Comparison of ENCODE assay signal across 12 cellular contexts in genomic region chr2:113895819-113896563, GRCh38. TPM values are rescaled to one million over a fixed set of nuclear protein-coding genes. Genes with fewer than 3 reads are reported as not detected.
DNase-seq lines count a peak whose midpoint lies in the region; ATAC-seq and TF ChIP-seq lines count a peak whose summit lies in the region.
"Had no signal": no experiment of that assay in that cellular context is flagged by ENCODE, and none has a peak within 500 bp of the region (broad histone marks: within the 10 kb centered on the region; RNA-seq: fewer than 3 reads in every experiment).

No MANE protein-coding gene starts in this region.

- no peaks in the 10 kb centered on the region for H3K36me3 ChIP-seq in CD4-positive, alpha-beta memory T cell (ENCODE audit: insufficient read depth, low read length)
- H3K36me3 ChIP-seq in GM23248 (ENCODE audit: low read depth) (no peaks in the 10 kb centered on the region; the same call in 1 of the 2 replicates), mesenchymal stem cell (ENCODE audit: control insufficient read depth in 1 of 2, insufficient read depth in 2 of 2, low read depth in 1 of 2, low read length in 2 of 2) (peaks cover 0 to 19% of the 10 kb centered on the region in 2 experiments), gastrocnemius medialis (no peaks in the 10 kb centered on the region), brain microvascular endothelial cell (replicated peaks) (no peaks in the 10 kb centered on the region), gastroesophageal sphincter (no peaks in the 10 kb centered on the region)
- H3K36me3 ChIP-seq: lower lobe of right lung, uterus had no signal

- no peak overlapping the region for H2BK12ac ChIP-seq in mesenchymal stem cell (ENCODE audit: low read length in 2 of 2)

- peak overlapping the region; percentile 67 to 89 (median 85) for H3K27ac Mint-ChIP-seq in CD4-positive, alpha-beta memory T cell
- peak overlapping the region; percentile 61 for H3K27ac Mint-ChIP-seq in activated T-helper 1 cell treated with anti-CD3 and anti-CD28 coated beads, Interleukin-12 subunit alpha, Interleukin-12 subunit beta, Interleukin-2, Interleukin-4 antibody, amounts not matched to agents 30 ng/mL and 10 ng/mL and 1 ng/mL, durations not matched to agents 14 hours and 24 hours and 36 hours

- peak overlapping the region; percentile 75 to 100 (median 84) for H3K4me3 Mint-ChIP-seq in CD4-positive, alpha-beta memory T cell
- H3K4me3 Mint-ChIP-seq in activated T-helper 1 cell treated with anti-CD3 and anti-CD28 coated beads, Interleukin-12 subunit alpha, Interleukin-12 subunit beta, Interleukin-2, Interleukin-4 antibody, amounts not matched to agents 30 ng/mL and 10 ng/mL and 1 ng/mL, durations not matched to agents 14 hours and 24 hours and 36 hours = peak overlapping the region; percentile 100

- no peak for TF ChIP-seq EP300 in gastroesophageal sphincter (IDR thresholded peaks at IDR 0.05)

- H3K9ac ChIP-seq in GM23248 = no peak overlapping the region
- H3K9ac ChIP-seq in mesenchymal stem cell (ENCODE audit: low read length) = peak overlapping the region; percentile 23

- peaks cover 43% of the 10 kb centered on the region for H4K20me1 ChIP-seq in GM23248 (ENCODE audit: insufficient read depth)

- no peak overlapping the region for H4K91ac ChIP-seq in mesenchymal stem cell (ENCODE audit: low read length)

- 15 to 32% methylated on average over 1 of the region's 1 CpG for WGBS in GM23248 (ENCODE audit: low coverage in 1 of 2, low lambda C conversion rate in 2 of 2, missing lambda C conversion rate in 2 of 2), 2 experiments
- 100% methylated on average over 1 of the region's 1 CpG for WGBS in mesenchymal stem cell
- 46% methylated on average over 1 of the region's 1 CpG; no CpG with 5 or more reads in 1 of the 2 donors for WGBS in gastroesophageal sphincter (ENCODE audit: low coverage in 1 of 2), 2 donors

- no peak overlapping the region for H3K4ac ChIP-seq in mesenchymal stem cell (ENCODE audit: low read depth in 1 of 2, low read length in 2 of 2)

- H2BK15ac ChIP-seq in mesenchymal stem cell (ENCODE audit: low read depth, poor library complexity, severe bottlenecking) = no peak overlapping the region

- peaks cover 82 to 96% (median 88%) of the 10 kb centered on the region in 4 donors for H3K4me1 Mint-ChIP-seq in CD4-positive, alpha-beta memory T cell
- peaks cover 90% of the 10 kb centered on the region for H3K4me1 Mint-ChIP-seq in activated T-helper 1 cell treated with anti-CD3 and anti-CD28 coated beads, Interleukin-12 subunit alpha, Interleukin-12 subunit beta, Interleukin-2, Interleukin-4 antibody, amounts not matched to agents 30 ng/mL and 10 ng/mL and 1 ng/mL, durations not matched to agents 14 hours and 24 hours and 36 hours (ENCODE audit: low read depth)

- in situ Hi-C loops in GM23248 (cut with MboI) = loop anchor here (10.0 kb wide), 1 partner anchor 141 kb away; the partner anchor contains the start of gene SLC35F5
- in situ Hi-C loops in gastrocnemius medialis (cut with MboI; ENCODE audit: low sequenced_read_pairs in 4 of 4) = no loop called here
- in situ Hi-C loops in brain microvascular endothelial cell (cut with HindIII; ENCODE audit: low pct_ligation_motif_present, low sequenced_read_pairs) = no loop called here

- peaks cover 95% of the 10 kb centered on the region for H3K4me1 ChIP-seq in CD4-positive, alpha-beta memory T cell (ENCODE audit: insufficient read depth, low read length)
- H3K4me1 ChIP-seq in GM23248 (ENCODE audit: insufficient read depth) = peaks cover 91% of the 10 kb centered on the region
- peaks cover 7% of the 10 kb centered on the region for H3K4me1 ChIP-seq in mesenchymal stem cell (ENCODE audit: control insufficient read depth, insufficient read depth, low read depth, low read length)
- peaks cover 72 to 94% of the 10 kb centered on the region in 2 donors for H3K4me1 ChIP-seq in gastrocnemius medialis
- H3K4me1 ChIP-seq in gastroesophageal sphincter = peaks cover 33 to 100% (median 36%) of the 10 kb centered on the region in 3 donors

- no peak overlapping the region for H2AK5ac ChIP-seq in mesenchymal stem cell (ENCODE audit: low read length, severe bottlenecking)

- H3K79me2 ChIP-seq in GM23248 (ENCODE audit: insufficient read depth) = peaks cover 99% of the 10 kb centered on the region

- H2AFZ ChIP-seq in GM23248 (no peak overlapping the region), mesenchymal stem cell (ENCODE audit: low read depth, low read length) (no peak overlapping the region)

- intact Hi-C loops in CD4-positive, alpha-beta memory T cell (cut with micrococcal nuclease) = no loop called here
- intact Hi-C loops in activated T-helper 1 cell treated with anti-CD3 and anti-CD28 coated beads, Interleukin-12 subunit alpha, Interleukin-12 subunit beta, Interleukin-2, Interleukin-4 antibody, amounts not matched to agents 30 ng/mL and 10 ng/mL and 1 ng/mL, durations not matched to agents 14 hours and 24 hours and 36 hours (cut with micrococcal nuclease) = loop anchor here (1.0 to 2.0 kb wide), 3 partner anchors 7 to 27 kb away; no protein-coding TSS in a partner anchor
- intact Hi-C loops in gastrocnemius medialis (cut with DNase I; ENCODE audit: low total_unique reads) = no loop called here

- POLR2A ChIA-PET in CD4-positive, alpha-beta memory T cell (lab: Charles Lee; ENCODE audit: partially characterized antibody) = interaction anchor here (1.1 to 3.3 kb wide), 5 partner anchors 9 to 139 kb away, joined by 3 to 18 read pairs (median 4); partner anchors contain the start of gene SLC35F5

- H3K23ac ChIP-seq in mesenchymal stem cell (ENCODE audit: low read length in 2 of 2) = no peak overlapping the region

- H3K4me3 ChIP-seq in CD4-positive, alpha-beta memory T cell (ENCODE audit: low read length in 2 of 2) = peak overlapping the region in 1 of 2 donors; percentile 9
- H3K4me3 ChIP-seq in GM23248 = no peak overlapping the region
- H3K4me3 ChIP-seq in mesenchymal stem cell (ENCODE audit: insufficient read depth in 1 of 2, low read depth in 1 of 2, low read length in 2 of 2) = peak overlapping the region in 1 of 2 experiments; percentile 16
- H3K4me3 ChIP-seq in gastrocnemius medialis = no peak overlapping the region
- H3K4me3 ChIP-seq in brain microvascular endothelial cell (ENCODE audit: low read depth, low read length) = no peak overlapping the region
- no peak overlapping the region for H3K4me3 ChIP-seq in gastroesophageal sphincter
- H3K4me3 ChIP-seq: lower lobe of right lung, uterus had no signal

- no peak overlapping the region for H2BK5ac ChIP-seq in mesenchymal stem cell (ENCODE audit: low read depth, low read length, poor library complexity, severe bottlenecking)

- H3F3A ChIP-seq in GM23248 (ENCODE audit: insufficient read depth) = peaks cover 73% of the 10 kb centered on the region

- no peaks in the 10 kb centered on the region for H3K9me3 Mint-ChIP-seq in CD4-positive, alpha-beta memory T cell
- no peaks in the 10 kb centered on the region for H3K9me3 Mint-ChIP-seq in activated T-helper 1 cell treated with anti-CD3 and anti-CD28 coated beads, Interleukin-12 subunit alpha, Interleukin-12 subunit beta, Interleukin-2, Interleukin-4 antibody, amounts not matched to agents 30 ng/mL and 10 ng/mL and 1 ng/mL, durations not matched to agents 14 hours and 24 hours and 36 hours

- no peak overlapping the region for H3K14ac ChIP-seq in mesenchymal stem cell (ENCODE audit: low read length in 2 of 2)

- H3K9me3 ChIP-seq in CD4-positive, alpha-beta memory T cell (ENCODE audit: control insufficient read depth in 1 of 2, low read length in 2 of 2) = no peaks in the 10 kb centered on the region
- H3K9me3 ChIP-seq in GM23248 (ENCODE audit: low read depth) = no peaks in the 10 kb centered on the region
- no peaks in the 10 kb centered on the region for H3K9me3 ChIP-seq in mesenchymal stem cell (ENCODE audit: control insufficient read depth, low read length)
- no peaks in the 10 kb centered on the region for H3K9me3 ChIP-seq in gastrocnemius medialis
- H3K9me3 ChIP-seq in gastroesophageal sphincter = no peaks in the 10 kb centered on the region
- H3K9me3 ChIP-seq: lower lobe of right lung, uterus had no signal

- no peaks in the 10 kb centered on the region for H3K27me3 ChIP-seq in CD4-positive, alpha-beta memory T cell (ENCODE audit: insufficient read depth, low read length)
- H3K27me3 ChIP-seq in GM23248 (replicated peaks; ENCODE audit: insufficient read depth) (no peaks in the 10 kb centered on the region), mesenchymal stem cell (ENCODE audit: control insufficient read depth in 1 of 2, insufficient read depth in 1 of 2, low read length in 2 of 2) (no peaks in the 10 kb centered on the region), gastrocnemius medialis (no peaks in the 10 kb centered on the region), brain microvascular endothelial cell (replicated peaks) (no peaks in the 10 kb centered on the region), gastroesophageal sphincter (no peaks in the 10 kb centered on the region)
- H3K27me3 ChIP-seq: uterus had no signal

- H3K27me3 Mint-ChIP-seq in CD4-positive, alpha-beta memory T cell = no peaks in the 10 kb centered on the region
- no peaks in the 10 kb centered on the region for H3K27me3 Mint-ChIP-seq in activated T-helper 1 cell treated with anti-CD3 and anti-CD28 coated beads, Interleukin-12 subunit alpha, Interleukin-12 subunit beta, Interleukin-2, Interleukin-4 antibody, amounts not matched to agents 30 ng/mL and 10 ng/mL and 1 ng/mL, durations not matched to agents 14 hours and 24 hours and 36 hours (ENCODE audit: insufficient read depth)

- H3K9me2 ChIP-seq in GM23248 (ENCODE audit: insufficient read depth) = no peaks in the 10 kb centered on the region

- TF ChIP-seq POLR2A in gastrocnemius medialis (IDR thresholded peaks at IDR 0.05) = no peak
- TF ChIP-seq POLR2A in gastroesophageal sphincter (IDR thresholded peaks at IDR 0.05) = no peak

- CTCF ChIA-PET in CD4-positive, alpha-beta memory T cell (lab: Charles Lee; ENCODE audit: partially characterized antibody) = interaction anchor here (1.2 to 1.4 kb wide), 2 partner anchors 17 to 69 kb away, joined by 5 read pairs; no protein-coding TSS in a partner anchor

- H3K4me2 ChIP-seq in GM23248 (ENCODE audit: unreplicated experiment) = peak overlapping the region; percentile 98
- H3K4me2 ChIP-seq in mesenchymal stem cell (ENCODE audit: low read length, poor library complexity, severe bottlenecking) = no peak overlapping the region

- peak overlapping the region; percentile 17 for H3K27ac ChIP-seq in CD4-positive, alpha-beta memory T cell (ENCODE audit: low read depth, low read length)
- peak overlapping the region; percentile 77; the same call in 1 of the 2 replicates for H3K27ac ChIP-seq in GM23248
- no peak overlapping the region for H3K27ac ChIP-seq in mesenchymal stem cell (ENCODE audit: low read length, poor library complexity, severe bottlenecking)
- H3K27ac ChIP-seq in gastrocnemius medialis = peak overlapping the region in 1 of 4 donors; percentile 99
- no peak overlapping the region for H3K27ac ChIP-seq in brain microvascular endothelial cell
- H3K27ac ChIP-seq in gastroesophageal sphincter = peak overlapping the region in 1 of 4 donors; percentile 38
- H3K27ac ChIP-seq: lower lobe of right lung, uterus had no signal

- TF ChIP-seq CTCF in gastrocnemius medialis (IDR thresholded peaks at IDR 0.05 in 4 of 5, conservative IDR thresholded peaks at IDR 0.05 in 1 of 5) = no peak
- TF ChIP-seq CTCF in brain microvascular endothelial cell (IDR thresholded peaks at IDR 0.05; ENCODE audit: low read depth, low read length, missing control alignments) = no peak
- TF ChIP-seq CTCF in gastroesophageal sphincter (IDR thresholded peaks at IDR 0.05) = no peak

- ATAC-seq in gastrocnemius medialis (no peak), GM18909 (IDR thresholded peaks at IDR 0.05; ENCODE audit: poor library complexity, unreplicated experiment) (no peak), gastroesophageal sphincter (no peak)
- ATAC-seq: lower lobe of right lung had no signal

- H3K18ac ChIP-seq in mesenchymal stem cell (ENCODE audit: low read depth in 1 of 2, low read length in 2 of 2) = no peak overlapping the region

- H3K79me1 ChIP-seq in mesenchymal stem cell (replicated peaks; ENCODE audit: low read length, poor library complexity, severe bottlenecking) = no peaks in the 10 kb centered on the region

- H2BK120ac ChIP-seq in mesenchymal stem cell (ENCODE audit: low read depth, low read length) = no peak overlapping the region

- DNase-seq in CD4-positive, alpha-beta memory T cell = no peak
- DNase-seq in GM23248 = no peak
- DNase-seq in activated T-helper 1 cell treated with anti-CD3 and anti-CD28 coated beads, Interleukin-12 subunit alpha, Interleukin-12 subunit beta, Interleukin-2, Interleukin-4 antibody, amounts not matched to agents 30 ng/mL and 10 ng/mL and 1 ng/mL, durations not matched to agents 14 hours and 24 hours and 36 hours (ENCODE audit: low spot score) = no peak
- no peak for DNase-seq in mesenchymal stem cell
- no peak for DNase-seq in gastrocnemius medialis
- no peak for DNase-seq in brain microvascular endothelial cell
- DNase-seq: cortex of kidney, lower lobe of right lung, NCI-H1694 treated with DMSO at 0.1 percent for 48 hours, uterus had no signal

- H4K8ac ChIP-seq in mesenchymal stem cell (ENCODE audit: low read length) = no peak overlapping the region

- peaks cover 18 to 51% of the 10 kb centered on the region in 2 donors for H3K36me3 Mint-ChIP-seq in CD4-positive, alpha-beta memory T cell
- H3K36me3 Mint-ChIP-seq in activated T-helper 1 cell treated with anti-CD3 and anti-CD28 coated beads, Interleukin-12 subunit alpha, Interleukin-12 subunit beta, Interleukin-2, Interleukin-4 antibody, amounts not matched to agents 30 ng/mL and 10 ng/mL and 1 ng/mL, durations not matched to agents 14 hours and 24 hours and 36 hours (ENCODE audit: low read depth) = peaks cover 55% of the 10 kb centered on the region

RNA-seq across cellular contexts. Expression of gene ACTR3, which starts 6.1 kb away (rescaled TPM):
- 100 to 1,000 TPM; 247 to 251 TPM for total RNA-seq in CD4-positive, alpha-beta memory T cell
- polyA plus RNA-seq in CD4-positive, alpha-beta memory T cell = 100 to 1,000 TPM; 541 to 567 TPM
- 343 and 410 TPM in 2 replicates for total RNA-seq in GM23248 (2014; rRNA removed; shearing (Covaris generic))
- 361 and 377 TPM in 2 replicates for polyA plus RNA-seq in GM23248 (2016; fragmentation: Nextera tagmentation; extraction: Ambion mirVana)
- 440 and 451 TPM in 2 replicates for total RNA-seq in activated T-helper 1 cell treated with anti-CD3 and anti-CD28 coated beads, Interleukin-12 subunit alpha, Interleukin-12 subunit beta, Interleukin-2, Interleukin-4 antibody, amounts not matched to agents 30 ng/mL and 10 ng/mL and 1 ng/mL, durations not matched to agents 14 hours and 24 hours and 36 hours
- polyA plus RNA-seq in mesenchymal stem cell (2013, experiment 1 of 2) = 208 TPM
- polyA plus RNA-seq in mesenchymal stem cell (2013, experiment 2 of 2) = 206 TPM
- total RNA-seq in gastrocnemius medialis (10 to 100 TPM; 39.3 to 75.0 (median 56.6) TPM), gastroesophageal sphincter (100 to 1,000 TPM; 181 to 266 (median 200) TPM)

Comparison
In these comparisons a context has a peak if more than half of its experiments do, and no peak if none do; other contexts are left out.
1. H3K27ac ChIP-seq: peak in CD4-positive, alpha-beta memory T cell (single experiment) and GM23248 (single experiment); none in mesenchymal stem cell (single experiment) and brain microvascular endothelial cell (single experiment).